ENCODE assay signal across 10 cellular contexts in the genomic region with DNA sequence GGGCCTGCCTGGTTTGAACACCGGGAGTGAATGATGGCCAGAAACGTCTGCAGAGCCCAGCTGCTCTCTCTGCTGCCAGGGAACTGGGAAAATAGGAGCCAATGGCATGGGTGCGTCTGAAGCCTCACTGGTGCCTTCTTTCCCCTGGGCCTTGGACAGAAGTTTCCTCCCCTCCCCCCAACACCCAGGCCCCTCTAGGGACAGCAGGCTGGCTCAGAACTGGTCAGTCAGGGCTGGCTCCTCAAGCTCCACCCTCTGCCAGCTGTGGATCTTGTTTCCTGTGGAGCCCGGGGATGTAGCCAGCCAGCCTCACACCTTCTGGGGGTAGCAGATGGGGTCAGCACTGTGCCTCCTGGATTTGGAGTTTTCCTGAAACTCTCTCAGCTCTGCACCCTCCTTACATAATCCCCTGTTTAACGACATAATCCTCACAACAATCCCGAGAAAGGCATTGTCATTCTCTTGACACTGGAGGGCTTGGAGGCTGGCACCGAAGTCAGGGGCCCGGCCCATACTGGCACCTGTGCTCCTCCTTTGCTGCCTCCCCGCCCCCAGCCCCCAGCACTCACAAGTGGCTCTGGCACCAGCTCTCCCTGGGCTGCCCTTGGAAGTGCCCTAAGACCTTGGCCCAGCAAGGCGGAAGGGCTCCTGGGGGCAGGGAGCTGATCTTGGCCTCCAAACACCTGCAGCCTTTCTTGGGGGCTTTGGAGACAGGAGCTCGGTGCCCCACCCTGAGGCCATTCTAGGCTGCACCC. TPM values are rescaled to one million over a fixed set of nuclear protein-coding genes. Genes with fewer than 3 reads are reported as not detected.
DNase-seq lines count a peak whose midpoint lies in the region; ATAC-seq lines count a peak whose summit lies in the region.
"Had no signal": no experiment of that assay in that cellular context is flagged by ENCODE, and none has a peak within 500 bp of the region (broad histone marks: within the 10 kb centered on the region; RNA-seq: fewer than 3 reads in every experiment).

No MANE protein-coding gene starts in this region.

- peak; percentile 59 for DNase-seq in COLO668 (lab: John Stamatoyannopoulos, UW; ENCODE audit: unreplicated experiment)
- peak; percentile 93 for DNase-seq in NCI-H2171 treated with DMSO at 0.1 percent for 48 hours (lab: John Stamatoyannopoulos, UW)
- DNase-seq in globus pallidus (ENCODE audit: low spot score): peak; percentile 77
- DNase-seq in pons (ENCODE audit: low spot score): peak; percentile 69
- DNase-seq in posterior vena cava (ENCODE audit: low spot score): no peak
- no peak for DNase-seq in GM19238 (ENCODE audit: insufficient read length, low spot score)
- no peak for DNase-seq in SKM-1 treated with dmso at 0.1 percent for 144 hours (lab: John Stamatoyannopoulos, UW; ENCODE audit: unreplicated experiment)
- DNase-seq: KG1, natural killer cell had no signal

- no peak for ATAC-seq in GM19463 (IDR thresholded peaks at IDR 0.05; ENCODE audit: unreplicated experiment)
- ATAC-seq: natural killer cell had no signal

- intact Hi-C loops in posterior vena cava (cut with DNase I): no loop called here

RNA-seq across cellular contexts. Expression of a gene that starts 5.7 kb away (rescaled TPM):
- 10 to 100 TPM; 27.9 to 29.3 TPM for total RNA-seq in posterior vena cava

RNA-seq across cellular contexts. Expression of a gene that starts 19.7 kb away (rescaled TPM):
- not detected for total RNA-seq in posterior vena cava
- total RNA-seq: natural killer cell had no signal

Comparison
In these comparisons a context has a peak if more than half of its experiments do, and no peak if none do; other contexts are left out.
1. DNase-seq: peak in COLO668 (single experiment), NCI-H2171 treated with DMSO at 0.1 percent for 48 hours (single experiment), globus pallidus (single experiment) and pons (single experiment); none in posterior vena cava (single experiment), GM19238 (single experiment) and SKM-1 treated with dmso at 0.1 percent for 144 hours (single experiment).